Comparison of ENCODE assay signal across 8 cellular contexts in genomic region chr9:72858089-72858912, GRCh38.
DNase-seq lines count a peak whose midpoint lies in the region; ATAC-seq and TF ChIP-seq lines count a peak whose summit lies in the region.

No MANE protein-coding gene starts in this region.

- peaks cover 27% of the 10 kb centered on the region for H3K4me1 Mint-ChIP-seq in brain
- H3K4me1 Mint-ChIP-seq in activated T-helper 1 cell treated with anti-CD3 and anti-CD28 coated beads, Interleukin-12 subunit alpha, Interleukin-12 subunit beta, Interleukin-2, Interleukin-4 antibody, amounts not matched to agents 30 ng/mL and 10 ng/mL and 1 ng/mL, durations not matched to agents 14 hours and 24 hours and 36 hours (ENCODE audit: low read depth) = no peaks in the 10 kb centered on the region

- H3K27ac ChIP-seq in tibial nerve = peak overlapping the region in 3 of 4 donors; percentile 8 to 38 (median 21)

- TF ChIP-seq POLR2A in tibial nerve (IDR thresholded peaks at IDR 0.05) = no peak

- H3K27me3 Mint-ChIP-seq in brain = peaks cover 3% of the 10 kb centered on the region
- peaks cover 4% of the 10 kb centered on the region for H3K27me3 Mint-ChIP-seq in activated T-helper 1 cell treated with anti-CD3 and anti-CD28 coated beads, Interleukin-12 subunit alpha, Interleukin-12 subunit beta, Interleukin-2, Interleukin-4 antibody, amounts not matched to agents 30 ng/mL and 10 ng/mL and 1 ng/mL, durations not matched to agents 14 hours and 24 hours and 36 hours (ENCODE audit: insufficient read depth)

- H3K36me3 ChIP-seq in tibial nerve = peaks cover 0 to 5% (median 0%) of the 10 kb centered on the region in 3 donors

- ATAC-seq in left lobe of liver = peak; percentile 94

- H3K4me3 ChIP-seq in tibial nerve = no peak overlapping the region

- no peaks in the 10 kb centered on the region for H3K36me3 Mint-ChIP-seq in brain
- no peaks in the 10 kb centered on the region for H3K36me3 Mint-ChIP-seq in activated T-helper 1 cell treated with anti-CD3 and anti-CD28 coated beads, Interleukin-12 subunit alpha, Interleukin-12 subunit beta, Interleukin-2, Interleukin-4 antibody, amounts not matched to agents 30 ng/mL and 10 ng/mL and 1 ng/mL, durations not matched to agents 14 hours and 24 hours and 36 hours (ENCODE audit: low read depth)

- peak overlapping the region in 3 of 5 experiments; percentile 30 to 84 (median 64) for H3K27ac Mint-ChIP-seq in brain
- H3K27ac Mint-ChIP-seq in activated T-helper 1 cell treated with anti-CD3 and anti-CD28 coated beads, Interleukin-12 subunit alpha, Interleukin-12 subunit beta, Interleukin-2, Interleukin-4 antibody, amounts not matched to agents 30 ng/mL and 10 ng/mL and 1 ng/mL, durations not matched to agents 14 hours and 24 hours and 36 hours = no peak overlapping the region

- TF ChIP-seq EP300 in tibial nerve (IDR thresholded peaks at IDR 0.05) = no peak

- TF ChIP-seq CTCF in brain (conservative IDR thresholded peaks at IDR 0.05) = no peak
- TF ChIP-seq CTCF in tibial nerve (IDR thresholded peaks at IDR 0.05) = no peak

- H3K27me3 ChIP-seq in tibial nerve = no peaks in the 10 kb centered on the region

- peak; percentile 70 for DNase-seq in HuH-7.5 (ENCODE audit: low spot score)
- DNase-seq in left lobe of liver (ENCODE audit: low spot score) = peak; percentile 87
- no peak for DNase-seq in tibial nerve (ENCODE audit: low spot score in 2 of 2)
- no peak for DNase-seq in activated T-helper 1 cell treated with anti-CD3 and anti-CD28 coated beads, Interleukin-12 subunit alpha, Interleukin-12 subunit beta, Interleukin-2, Interleukin-4 antibody, amounts not matched to agents 30 ng/mL and 10 ng/mL and 1 ng/mL, durations not matched to agents 14 hours and 24 hours and 36 hours (ENCODE audit: low spot score)
- DNase-seq in MV-4-11 (lab: John Stamatoyannopoulos, UW) = no peak
- DNase-seq in NCI-H128 (lab: John Stamatoyannopoulos, UW; ENCODE audit: unreplicated experiment) = no peak
- DNase-seq in NCI-H82 (lab: John Stamatoyannopoulos, UW) = no peak

- H3K4me1 ChIP-seq in tibial nerve = peaks cover 0 to 20% (median 11%) of the 10 kb centered on the region in 4 donors

- no peaks in the 10 kb centered on the region for H3K9me3 ChIP-seq in tibial nerve

- WGBS in tibial nerve, 2 donors = 41 to 45% methylated on average over 5 of the region's 5 CpGs

- H3K4me3 Mint-ChIP-seq in brain = no peak overlapping the region
- H3K4me3 Mint-ChIP-seq in activated T-helper 1 cell treated with anti-CD3 and anti-CD28 coated beads, Interleukin-12 subunit alpha, Interleukin-12 subunit beta, Interleukin-2, Interleukin-4 antibody, amounts not matched to agents 30 ng/mL and 10 ng/mL and 1 ng/mL, durations not matched to agents 14 hours and 24 hours and 36 hours = no peak overlapping the region

- peaks cover 0 to 3% (median 0%) of the 10 kb centered on the region in 5 experiments for H3K9me3 Mint-ChIP-seq in brain
- no peaks in the 10 kb centered on the region for H3K9me3 Mint-ChIP-seq in activated T-helper 1 cell treated with anti-CD3 and anti-CD28 coated beads, Interleukin-12 subunit alpha, Interleukin-12 subunit beta, Interleukin-2, Interleukin-4 antibody, amounts not matched to agents 30 ng/mL and 10 ng/mL and 1 ng/mL, durations not matched to agents 14 hours and 24 hours and 36 hours

- intact Hi-C loops in activated T-helper 1 cell treated with anti-CD3 and anti-CD28 coated beads, Interleukin-12 subunit alpha, Interleukin-12 subunit beta, Interleukin-2, Interleukin-4 antibody, amounts not matched to agents 30 ng/mL and 10 ng/mL and 1 ng/mL, durations not matched to agents 14 hours and 24 hours and 36 hours (cut with micrococcal nuclease) = loop anchor here (5.0 kb wide), 3 partner anchors 164 to 324 kb away; no protein-coding TSS in a partner anchor

Comparison
In these comparisons a context has a peak if more than half of its experiments do, and no peak if none do; other contexts are left out.
1. DNase-seq: peak in HuH-7.5 (single experiment) and left lobe of liver (single experiment); none in tibial nerve (0 of 2), activated T-helper 1 cell treated with anti-CD3 and anti-CD28 coated beads, Interleukin-12 subunit alpha, Interleukin-12 subunit beta, Interleukin-2, Interleukin-4 antibody, amounts not matched to agents 30 ng/mL and 10 ng/mL and 1 ng/mL, durations not matched to agents 14 hours and 24 hours and 36 hours (single experiment), MV-4-11 (single experiment), NCI-H128 (single experiment) and NCI-H82 (single experiment).